Comparison of ENCODE assay signal across 27 cellular contexts in genomic region chr15:84609818-84610525, GRCh38. TPM values are rescaled to one million over a fixed set of nuclear protein-coding genes. Genes with fewer than 3 reads are reported as not detected.
DNase-seq lines count a peak whose midpoint lies in the region; ATAC-seq, FAIRE-seq and TF ChIP-seq lines count a peak whose summit lies in the region.
"Had no signal": no experiment of that assay in that cellular context is flagged by ENCODE, and none has a peak within 500 bp of the region (broad histone marks: within the 10 kb centered on the region; RNA-seq: fewer than 3 reads in every experiment).

No MANE protein-coding gene starts in this region.

- TF ChIP-seq POLR2A in H1 (IDR thresholded peaks at IDR 0.05; ENCODE audit: control extremely low read depth in 1 of 2, low read depth in 2 of 2, low read length in 2 of 2) (no peak), heart left ventricle (IDR thresholded peaks at IDR 0.05) (no peak), right lobe of liver (IDR thresholded peaks at IDR 0.05) (no peak)

- no peak overlapping the region for H4K8ac ChIP-seq in H1 (ENCODE audit: extremely low read depth, insufficient read depth, low read length)

- peaks cover 4% of the 10 kb centered on the region; the same call in 1 of the 2 replicates for H3K23me2 ChIP-seq in H1 (ENCODE audit: low read depth, low read length)

- peak overlapping the region in 1 of 2 donors; percentile 40 for H3K27ac Mint-ChIP-seq in stimulated activated naive CD8-positive, alpha-beta T cell treated with anti-CD3 and anti-CD28 coated beads, Interleukin-15, amount 100 ng/mL, for 72 hours
- H3K27ac Mint-ChIP-seq in Caco-2 (ENCODE audit: unreplicated experiment) = no peak overlapping the region
- H3K27ac Mint-ChIP-seq: effector memory CD8-positive, alpha-beta T cell had no signal

- no peak overlapping the region for H4K5ac ChIP-seq in H1 (ENCODE audit: insufficient read length, low read depth, low read length)

- no peak overlapping the region for H3K56ac ChIP-seq in H1 (replicated peaks; ENCODE audit: insufficient read length, low read depth, low read length)

- no peak overlapping the region for H4K91ac ChIP-seq in H1 (replicated peaks; ENCODE audit: insufficient read length, low read length)

- H3K9ac ChIP-seq in H1 (replicated peaks in 1 of 4; ENCODE audit: extremely low read depth in 1 of 4, low read depth in 3 of 4, low read length in 3 of 4) (no peak overlapping the region), skeletal muscle tissue (ENCODE audit: low read depth in 1 of 3, low read length in 3 of 3) (peak overlapping the region in 1 of 3 donors; percentile 33)
- H3K9ac ChIP-seq: BLaER1 had no signal

- TF ChIP-seq EP300 in H1 (IDR thresholded peaks at IDR 0.05; ENCODE audit: borderline replicate concordance in 1 of 2, low read depth in 2 of 2, low read length in 2 of 2) = no peak

- H3K14ac ChIP-seq in H1 (ENCODE audit: insufficient read length) = no peak overlapping the region

- intact Hi-C loops in heart left ventricle (cut with DNase I) = no loop called here
- intact Hi-C loops in right lobe of liver (cut with DNase I) = no loop called here
- intact Hi-C loops in Caco-2 (cut with micrococcal nuclease; ENCODE audit: unreplicated experiment) = loop anchor here (10.0 kb wide), 1 partner anchor 105 kb away; the partner anchor contains the start of gene SEC11A

- no peak overlapping the region; a peak in 1 of 4 replicates for H3K4me2 ChIP-seq in H1 (ENCODE audit: insufficient read depth in 1 of 2, low read depth in 2 of 2, low read length in 2 of 2)
- H3K4me2 ChIP-seq: BLaER1 had no signal

- no peak overlapping the region for H2BK12ac ChIP-seq in H1 (ENCODE audit: low read depth, low read length)

- H3K9me3 ChIP-seq in H1 (ENCODE audit: insufficient read depth in 2 of 2, low read depth in 1 of 2, low read length in 1 of 2) = no peaks in the 10 kb centered on the region
- no peaks in the 10 kb centered on the region for H3K9me3 ChIP-seq in heart left ventricle
- no peaks in the 10 kb centered on the region for H3K9me3 ChIP-seq in right lobe of liver
- H3K9me3 ChIP-seq in skeletal muscle tissue (ENCODE audit: control insufficient read depth in 3 of 3, low read length in 3 of 3) = no peaks in the 10 kb centered on the region
- no peaks in the 10 kb centered on the region for H3K9me3 ChIP-seq in Caco-2
- H3K9me3 ChIP-seq: spleen, tibial nerve had no signal

- 0 out of 2 replicates have a peak overlapping the region, but pooled peaks have one; percentile 45 for H2BK5ac ChIP-seq in H1 (ENCODE audit: low read depth, low read length)

- no peak overlapping the region for H3K4ac ChIP-seq in H1 (replicated peaks; ENCODE audit: insufficient read length, low read depth, low read length)

- H3K27me3 ChIP-seq in H1 (replicated peaks in 1 of 4; ENCODE audit: control insufficient read depth in 3 of 4, extremely low read depth in 1 of 4, insufficient read depth in 3 of 4, low read length in 3 of 4) = no peaks in the 10 kb centered on the region
- no peaks in the 10 kb centered on the region for H3K27me3 ChIP-seq in heart left ventricle
- no peaks in the 10 kb centered on the region for H3K27me3 ChIP-seq in right lobe of liver
- no peaks in the 10 kb centered on the region for H3K27me3 ChIP-seq in skeletal muscle tissue (ENCODE audit: control insufficient read depth in 3 of 3, insufficient read depth in 3 of 3, low read length in 3 of 3)
- no peaks in the 10 kb centered on the region for H3K27me3 ChIP-seq in Caco-2 (replicated peaks; ENCODE audit: control insufficient read depth, insufficient read depth, low read length)
- H3K27me3 ChIP-seq: BLaER1, spleen, tibial nerve had no signal

- TF ChIP-seq CTCF in H1 (IDR thresholded peaks at IDR 0.05; ENCODE audit: control extremely low read depth in 1 of 3, insufficient read depth in 1 of 3, low read depth in 1 of 3, low read length in 3 of 3) = no peak
- no peak for TF ChIP-seq CTCF in heart left ventricle (IDR thresholded peaks at IDR 0.05)
- TF ChIP-seq CTCF in right lobe of liver (IDR thresholded peaks at IDR 0.05) = no peak
- TF ChIP-seq CTCF in Caco-2 (IDR thresholded peaks at IDR 0.05; ENCODE audit: insufficient read depth in 1 of 2, low read depth in 1 of 2, low read length in 1 of 2, severe bottlenecking in 1 of 2, unreplicated experiment in 1 of 2) = no peak

- no peak overlapping the region for H2BK120ac ChIP-seq in H1 (replicated peaks; ENCODE audit: low read depth, low read length)

- H3K9me3 Mint-ChIP-seq in stimulated activated naive CD8-positive, alpha-beta T cell treated with anti-CD3 and anti-CD28 coated beads, Interleukin-15, amount 100 ng/mL, for 72 hours = no peaks in the 10 kb centered on the region
- H3K9me3 Mint-ChIP-seq in Caco-2 (ENCODE audit: unreplicated experiment) = no peaks in the 10 kb centered on the region
- H3K9me3 Mint-ChIP-seq: central memory CD8-positive, alpha-beta T cell; effector memory CD8-positive, alpha-beta T cell had no signal

- no peak for FAIRE-seq in H1 (lab: Jason Lieb, UNC)
- FAIRE-seq: GM12878 had no signal

- H3K27me3 Mint-ChIP-seq in stimulated activated naive CD8-positive, alpha-beta T cell treated with anti-CD3 and anti-CD28 coated beads, Interleukin-15, amount 100 ng/mL, for 72 hours = no peaks in the 10 kb centered on the region
- H3K27me3 Mint-ChIP-seq in Caco-2 (ENCODE audit: insufficient read depth, unreplicated experiment) = no peaks in the 10 kb centered on the region
- H3K27me3 Mint-ChIP-seq: central memory CD8-positive, alpha-beta T cell; effector memory CD8-positive, alpha-beta T cell had no signal

- no peak overlapping the region for H2AFZ ChIP-seq in H1 (ENCODE audit: low read length)

- H3K18ac ChIP-seq in H1 (ENCODE audit: extremely low read depth, low read length) = no peak overlapping the region; the same call in 1 of the 2 replicates

- no peak for TF ChIP-seq RAD21 in H1 (IDR thresholded peaks at IDR 0.05 in 1 of 2, conservative IDR thresholded peaks at IDR 0.05 in 1 of 2; ENCODE audit: low read depth in 2 of 2, low read length in 2 of 2)

- peaks cover 9% of the 10 kb centered on the region for H3K36me3 Mint-ChIP-seq in Caco-2 (ENCODE audit: insufficient read depth, unreplicated experiment)

- no peak overlapping the region for H3K4me3 Mint-ChIP-seq in stimulated activated naive CD8-positive, alpha-beta T cell treated with anti-CD3 and anti-CD28 coated beads, Interleukin-15, amount 100 ng/mL, for 72 hours
- no peak overlapping the region for H3K4me3 Mint-ChIP-seq in Caco-2 (ENCODE audit: unreplicated experiment)
- H3K4me3 Mint-ChIP-seq: central memory CD8-positive, alpha-beta T cell; effector memory CD8-positive, alpha-beta T cell; nephron progenitor cell had no signal

- H3K36me3 ChIP-seq in H1 (ENCODE audit: control insufficient read depth in 2 of 4, insufficient read depth in 4 of 4, low read length in 3 of 4) (peaks cover 0 to 20% (median 11%) of the 10 kb centered on the region in 4 experiments; a peak in 5 of 8 replicates), heart left ventricle (peaks cover 0 to 27% (median 11%) of the 10 kb centered on the region in 9 donors), right lobe of liver (no peaks in the 10 kb centered on the region), skeletal muscle tissue (ENCODE audit: control insufficient read depth in 3 of 3, insufficient read depth in 3 of 3, low read length in 3 of 3) (peaks cover 9 to 13% (median 10%) of the 10 kb centered on the region in 3 donors), Caco-2 (ENCODE audit: control insufficient read depth, insufficient read depth, low read length) (peaks cover 4% of the 10 kb centered on the region)

- H2AK5ac ChIP-seq in H1 (ENCODE audit: low read depth, low read length) = no peak overlapping the region

- CTCF ChIA-PET in H1 (lab: Charles Lee; ENCODE audit: partially characterized antibody) = interaction anchor here (0.9 to 2.5 kb wide), 8 partner anchors 9 to 28 kb away, joined by 3 to 21 read pairs (median 8); partner anchors contain the start of gene ZSCAN2
- CTCF ChIA-PET in Caco-2 (lab: Charles Lee) = no interaction called here

- 92% methylated on average over 11 of the region's 11 CpGs; no CpG with 5 or more reads in 1 of the 2 experiments for WGBS in H1 (ENCODE audit: extremely low coverage in 1 of 2, insufficient coverage in 1 of 2, insufficient read length in 1 of 2, insufficient replicate concordance in 2 of 2, low coverage in 1 of 2, low lambda C conversion rate in 2 of 2, missing lambda C conversion rate in 1 of 2), 2 experiments
- WGBS in heart left ventricle, 4 donors = 50 to 62% (median 52%) methylated on average over 11 of the region's 11 CpGs
- 66% methylated on average over 9 of the region's 11 CpGs for whole genome bisulfite sequencing in right lobe of liver (ENCODE audit: insufficient coverage, low coverage, low lambda C conversion rate, missing lambda C conversion rate)

- no peak for DNase-seq in H1 (ENCODE audit: low read depth in 1 of 2, low spot score in 2 of 2)
- peak in 2 of 5 donors; percentile 43 to 52 for DNase-seq in heart left ventricle
- DNase-seq in right lobe of liver = peak in 2 of 3 donors; percentile 59 to 66
- no peak for DNase-seq in NOMO-1 treated with dmso at 0.1 percent for 144 hours (lab: John Stamatoyannopoulos, UW; ENCODE audit: unreplicated experiment)
- DNase-seq in stimulated activated naive CD8-positive, alpha-beta T cell treated with anti-CD3 and anti-CD28 coated beads, Interleukin-15, amount 100 ng/mL, for 72 hours = no peak
- DNase-seq in Caco-2 = no peak
- DNase-seq: activated CD4-positive, alpha-beta T cell treated with anti-CD3 and anti-CD28 coated beads for 4 hours; activated naive CD4-positive, alpha-beta T cell treated with Interleukin-2 at 50 U/mL for 16 hours; effector memory CD8-positive, alpha-beta T cell; erythroblast; HCEC 1CT; islet precursor cell; Kasumi-1; NCI-H1436; NCI-H2081; NCI-H2227 treated with DMSO at 0.1 percent for 48 hours; nephron progenitor cell; retina; SIG-M5; spleen; stimulated activated CD8-positive, alpha-beta memory T cell treated with anti-CD3 and anti-CD28 coated beads, Interleukin-4, amount 100 ng/mL, for 48 hours had no signal

- ATAC-seq in heart left ventricle = peak in 3 of 4 donors; percentile 73 to 79 (median 74)
- ATAC-seq in right lobe of liver = peak; percentile 18 to 63 (median 47)
- no peak for ATAC-seq in stimulated activated naive CD8-positive, alpha-beta T cell treated with anti-CD3 and anti-CD28 coated beads, Interleukin-15, amount 100 ng/mL, for 72 hours
- ATAC-seq: effector memory CD8-positive, alpha-beta T cell; GM12878; Panc1 had no signal

- peaks cover 43% of the 10 kb centered on the region for H3K4me1 Mint-ChIP-seq in stimulated activated naive CD8-positive, alpha-beta T cell treated with anti-CD3 and anti-CD28 coated beads, Interleukin-15, amount 100 ng/mL, for 72 hours
- H3K4me1 Mint-ChIP-seq in Caco-2 (ENCODE audit: low read depth, unreplicated experiment) = peaks cover 40% of the 10 kb centered on the region

- POLR2A ChIA-PET in H1 (lab: Charles Lee; ENCODE audit: partially characterized antibody) = interaction anchor here (0.9 to 10.6 kb wide), 8 partner anchors 7 to 39 kb away, joined by 3 to 176 read pairs (median 6); partner anchors contain the start of gene ZSCAN2
- POLR2A ChIA-PET in Caco-2 (lab: Charles Lee) = interaction anchor here (0.6 kb wide), 1 partner anchor 22 kb away, joined by 4 read pairs; no protein-coding TSS in a partner anchor

- no peak overlapping the region for H3K23ac ChIP-seq in H1 (ENCODE audit: insufficient read length)

- BruUV-seq in Caco-2 (replicated peaks; lab: Mats Ljungman, UMichigan) = no TSS peak

- H2BK20ac ChIP-seq in H1 (ENCODE audit: low read length) = no peak overlapping the region

- H3K4me1 ChIP-seq in H1 (replicated peaks in 1 of 4; ENCODE audit: control insufficient read depth in 3 of 4, insufficient read depth in 4 of 4, low read length in 3 of 4) (peaks cover 2 to 20% (median 15%) of the 10 kb centered on the region in 4 experiments; a peak in 6 of 7 replicates), heart left ventricle (peaks cover 0 to 14% (median 6%) of the 10 kb centered on the region in 12 donors), right lobe of liver (peaks cover 0 to 46% (median 14%) of the 10 kb centered on the region in 4 donors), skeletal muscle tissue (ENCODE audit: control insufficient read depth in 3 of 3, insufficient read depth in 3 of 3, low read length in 3 of 3) (peaks cover 0 to 9% (median 3%) of the 10 kb centered on the region in 3 donors), Caco-2 (peaks cover 31% of the 10 kb centered on the region)
- H3K4me1 ChIP-seq: tibial nerve had no signal

- H3K79me1 ChIP-seq in H1 (ENCODE audit: low read depth, low read length) = peaks cover 10% of the 10 kb centered on the region

- H3K4me3 ChIP-seq in H1 (ENCODE audit: extremely low read depth in 1 of 4, insufficient read depth in 2 of 4, low read depth in 3 of 4, low read length in 4 of 4) (no peak overlapping the region), heart left ventricle (no peak overlapping the region), right lobe of liver (no peak overlapping the region), skeletal muscle tissue (ENCODE audit: low read length in 3 of 3) (no peak overlapping the region), Caco-2 (ENCODE audit: low read depth, low read length) (no peak overlapping the region)
- H3K4me3 ChIP-seq: BLaER1, GM12878, spleen, tibial nerve had no signal

- no peak overlapping the region for H3K27ac ChIP-seq in H1 (ENCODE audit: low read depth, low read length)
- peak overlapping the region in 9 of 12 donors; percentile 2 to 58 (median 39) for H3K27ac ChIP-seq in heart left ventricle
- H3K27ac ChIP-seq in right lobe of liver = peak overlapping the region in 2 of 3 donors; percentile 25 to 57
- peak overlapping the region; percentile 13 for H3K27ac ChIP-seq in skeletal muscle tissue (ENCODE audit: low read depth, low read length)
- H3K27ac ChIP-seq: BLaER1, spleen, tibial nerve had no signal

- peaks cover 32 to 95% of the 10 kb centered on the region in 2 experiments for H3K79me2 ChIP-seq in H1 (ENCODE audit: control insufficient read depth in 1 of 2, insufficient read depth in 2 of 2, low read length in 2 of 2)

- H4K20me1 ChIP-seq in H1 (replicated peaks in 1 of 2; ENCODE audit: control insufficient read depth in 1 of 2, insufficient read depth in 2 of 2, low read length in 2 of 2) = peaks cover 23 to 32% of the 10 kb centered on the region in 2 experiments

- no peak overlapping the region for H2BK15ac ChIP-seq in H1 (ENCODE audit: low read length)

RNA-seq across cellular contexts. Expression of gene ZSCAN2, which starts 9.2 kb away (rescaled TPM):
- 37.3 and 52.4 TPM in 2 replicates for total RNA-seq in H1 (2021; fragmentation: NEBNext Ultra II Directional; extraction: Animal tissue kit (Norgen Biotek cat#: 25700))
- polyA plus RNA-seq in H1 (2011; rRNA removed) = 22.8 and 23.6 TPM in 2 replicates
- polyA plus RNA-seq in H1 (2011; cell fraction: cytosol; rRNA removed) = 29.9 TPM
- polyA plus RNA-seq in H1 (2011; cell fraction: nucleus; rRNA removed) = 27.6 TPM
- polyA plus RNA-seq in H1 (2012, experiment 1 of 2) = 32.9 to 34.2 TPM (median 33.4 TPM) in 4 replicates
- 21.4 TPM for polyA plus RNA-seq in H1 (2012, experiment 2 of 2)
- polyA plus RNA-seq in H1 (2013, experiment 1 of 2) = 30.3 TPM
- polyA plus RNA-seq in H1 (2013, experiment 2 of 2) = 30.0 TPM
- 41.6 and 47.8 TPM in 2 replicates for polyA minus RNA-seq in H1 (2011; rRNA and poly(A)+ RNA removed)
- 20.1 TPM for polyA minus RNA-seq in H1 (2011; cell fraction: cytosol; rRNA and poly(A)+ RNA removed)
- 32.6 TPM for polyA minus RNA-seq in H1 (2011; cell fraction: nucleus; rRNA and poly(A)+ RNA removed)
- total RNA-seq in heart left ventricle = 10 to 100 TPM in 1 of 9 donors, 1 to 10 TPM in 8; 4.6 to 10.6 (median 6.3) TPM
- polyA plus RNA-seq in heart left ventricle = 1 to 10 TPM; 4.3 to 4.5 TPM
- total RNA-seq in right lobe of liver = 1 to 10 TPM; 4.5 to 8.7 (median 6.8) TPM
- 13.6 TPM for total RNA-seq in skeletal muscle tissue
- total RNA-seq in Caco-2 (2022) = 12.7 and 12.9 TPM in 2 replicates

RNA-seq across cellular contexts. Expression of gene WDR73, which starts 44.1 kb away (rescaled TPM):
- total RNA-seq in H1 (2021; fragmentation: NEBNext Ultra II Directional; extraction: Animal tissue kit (Norgen Biotek cat#: 25700)) = 21.0 and 23.1 TPM in 2 replicates
- 21.4 and 22.7 TPM in 2 replicates for polyA plus RNA-seq in H1 (2011; rRNA removed)
- polyA plus RNA-seq in H1 (2011; cell fraction: cytosol; rRNA removed) = 26.5 TPM
- polyA plus RNA-seq in H1 (2011; cell fraction: nucleus; rRNA removed) = 35.3 TPM
- polyA plus RNA-seq in H1 (2012, experiment 1 of 2) = 23.4 to 28.2 TPM (median 26.3 TPM) in 4 replicates
- 12.4 TPM for polyA plus RNA-seq in H1 (2012, experiment 2 of 2)
- 17.0 TPM for polyA plus RNA-seq in H1 (2013, experiment 1 of 2)
- polyA plus RNA-seq in H1 (2013, experiment 2 of 2) = 15.0 TPM
- 30.2 and 37.8 TPM in 2 replicates for polyA minus RNA-seq in H1 (2011; rRNA and poly(A)+ RNA removed)
- 12.8 TPM for polyA minus RNA-seq in H1 (2011; cell fraction: cytosol; rRNA and poly(A)+ RNA removed)
- 27.3 TPM for polyA minus RNA-seq in H1 (2011; cell fraction: nucleus; rRNA and poly(A)+ RNA removed)
- 10 to 100 TPM in 8 of 9 donors, 1 to 10 TPM in 1; 8.7 to 22.2 (median 13.9) TPM for total RNA-seq in heart left ventricle
- 10 to 100 TPM in 1 of 2 donors, 1 to 10 TPM in 1; 9.2 to 20.6 TPM for polyA plus RNA-seq in heart left ventricle
- 10 to 100 TPM in 1 of 6 experiments, 1 to 10 TPM in 5; 6.3 to 11.1 (median 8.1) TPM for total RNA-seq in right lobe of liver
- 16.2 TPM for total RNA-seq in skeletal muscle tissue
- total RNA-seq in Caco-2 (2022) = 32.5 and 32.7 TPM in 2 replicates

RNA-seq across cellular contexts. Expression of gene NMB, which starts 48.0 kb away (rescaled TPM):
- 9.3 and 12.4 TPM in 2 replicates for total RNA-seq in H1 (2021; fragmentation: NEBNext Ultra II Directional; extraction: Animal tissue kit (Norgen Biotek cat#: 25700))
- polyA plus RNA-seq in H1 (2011; rRNA removed) (13.6 and 13.7 TPM in 2 replicates), heart left ventricle (1 to 10 TPM; 3.9 to 6.6 TPM)
- polyA plus RNA-seq in H1 (2011; cell fraction: cytosol; rRNA removed) = 9.7 TPM
- polyA plus RNA-seq in H1 (2011; cell fraction: nucleus; rRNA removed) = 10.6 TPM
- 12.4 to 14.5 TPM (median 13.5 TPM) in 4 replicates for polyA plus RNA-seq in H1 (2012, experiment 1 of 2)
- 15.5 TPM for polyA plus RNA-seq in H1 (2012, experiment 2 of 2)
- polyA plus RNA-seq in H1 (2013, experiment 1 of 2) = 18.2 TPM
- polyA plus RNA-seq in H1 (2013, experiment 2 of 2) = 20.3 TPM
- 2.4 and 3.3 TPM in 2 replicates for polyA minus RNA-seq in H1 (2011; rRNA and poly(A)+ RNA removed)
- 3.9 TPM for polyA minus RNA-seq in H1 (2011; cell fraction: cytosol; rRNA and poly(A)+ RNA removed)
- 5.5 TPM for polyA minus RNA-seq in H1 (2011; cell fraction: nucleus; rRNA and poly(A)+ RNA removed)
- total RNA-seq in heart left ventricle (1 to 10 TPM; 1.4 to 8.6 (median 2.8) TPM), right lobe of liver (1 to 10 TPM in 4 of 6 experiments, under 1 TPM in 2; 0.76 to 3.8 (median 1.7) TPM), skeletal muscle tissue (0.52 TPM), Caco-2 (2022) (7.5 and 8.6 TPM in 2 replicates)

Comparison
In these comparisons a context has a peak if more than half of its experiments do, and no peak if none do; other contexts are left out.
1. DNase-seq: peak in right lobe of liver (2 of 3); none in H1 (0 of 2), NOMO-1 treated with dmso at 0.1 percent for 144 hours (single experiment), stimulated activated naive CD8-positive, alpha-beta T cell treated with anti-CD3 and anti-CD28 coated beads, Interleukin-15, amount 100 ng/mL, for 72 hours (0 of 2) and Caco-2 (0 of 2).